ENCODE assay signal across 15 cellular contexts in the genomic region with DNA sequence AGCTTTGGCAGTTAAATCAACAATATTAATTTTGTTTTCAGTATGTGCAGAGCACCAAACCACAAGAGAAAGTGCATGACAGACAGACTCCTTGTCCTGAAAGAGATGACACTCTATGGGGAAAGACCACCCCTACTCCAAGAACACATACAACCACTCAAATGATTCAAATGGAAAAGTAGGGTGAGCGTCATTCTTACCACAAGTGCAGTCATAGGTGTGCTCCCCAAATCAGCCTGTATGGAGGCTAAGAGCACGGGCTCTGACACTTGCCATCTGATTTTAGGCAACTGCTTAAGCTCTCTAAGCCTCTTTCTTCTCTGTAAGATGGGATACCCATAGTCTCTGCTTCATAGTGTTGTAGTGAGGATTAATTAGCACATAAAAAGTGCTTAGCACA. TPM values are rescaled to one million over a fixed set of nuclear protein-coding genes. Genes with fewer than 3 reads are reported as not detected.
"Had no signal": no experiment of that assay in that cellular context is flagged by ENCODE, and none has a peak within 500 bp of the region (broad histone marks: within the 10 kb centered on the region; RNA-seq: fewer than 3 reads in every experiment).

No MANE protein-coding gene starts in this region.

RNA-seq across cellular contexts. Expression of gene TERB2, which starts 56.7 kb away (rescaled TPM):
- total RNA-seq: activated CD8-positive, alpha-beta T cell treated with anti-CD3 and anti-CD28 coated beads, Interleukin-2, amount 10 ng/mL, durations not matched to agents 7 days and 5 days; activated naive CD8-positive, alpha-beta T cell treated with anti-CD3 and anti-CD28 coated beads, Interleukin-2, amount 10 ng/mL, durations not matched to agents 7 days and 5 days; adrenal gland; astrocyte; body of pancreas; breast epithelium; cardiac septum; K562; M059J; OCI-LY7; PC-9; Right ventricle myocardium inferior; SK-MEL-5; T-cell; T-helper 17 cell had no signal
